In the genomic region with DNA sequence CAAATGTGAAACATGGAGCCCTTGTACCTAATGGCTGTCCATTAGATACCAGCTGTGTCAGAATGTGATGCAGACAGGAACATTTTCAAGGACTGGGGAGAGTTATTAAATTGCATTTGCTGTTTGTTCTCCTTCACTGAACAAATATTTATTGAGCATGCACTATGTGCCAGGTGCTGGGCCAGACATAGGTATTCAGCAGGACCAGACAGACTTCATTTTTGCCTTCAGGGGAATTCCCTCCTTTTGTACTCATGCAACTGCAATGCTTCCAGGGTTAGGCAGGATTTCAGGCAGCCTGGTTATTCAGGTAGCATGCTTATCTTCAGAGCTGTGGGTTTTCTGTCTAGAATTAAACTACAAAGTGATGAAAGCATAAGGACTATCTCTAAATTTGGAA, we compare ENCODE assay signal across 21 cellular contexts.
DNase-seq lines count a peak whose midpoint lies in the region; FAIRE-seq and TF ChIP-seq lines count a peak whose summit lies in the region.
"Had no signal": no experiment of that assay in that cellular context is flagged by ENCODE, and none has a peak within 500 bp of the region (broad histone marks: within the 10 kb centered on the region; RNA-seq: fewer than 3 reads in every experiment).

No MANE protein-coding gene starts in this region.

- peak overlapping the region; percentile 83 for H3K27ac Mint-ChIP-seq in Caco-2 (ENCODE audit: unreplicated experiment)
- H3K27ac Mint-ChIP-seq: activated naive CD8-positive, alpha-beta T cell treated with anti-CD3 and anti-CD28 coated beads, Interleukin-2, amount 50 U/mL, for 24 hours; CD4-positive, alpha-beta memory T cell; HFFc6 had no signal

- no peak overlapping the region for H3K9ac ChIP-seq in liver (ENCODE audit: low read depth in 1 of 2, low read length in 2 of 2)

- CTCF ChIA-PET in Caco-2 (lab: Charles Lee) = interaction anchor here (0.6 to 1.9 kb wide), 4 partner anchors 11 to 116 kb away, joined by 3 to 17 read pairs (median 4); no protein-coding TSS in a partner anchor

- peaks cover 80% of the 10 kb centered on the region for H3K4me1 ChIP-seq in Caco-2
- H3K4me1 ChIP-seq in liver (ENCODE audit: control insufficient read depth in 4 of 4, insufficient read depth in 4 of 4, low read length in 3 of 4) = peaks cover 0 to 38% (median 27%) of the 10 kb centered on the region in 4 donors

- peaks cover 58% of the 10 kb centered on the region for H3K4me1 Mint-ChIP-seq in Caco-2 (ENCODE audit: low read depth, unreplicated experiment)
- H3K4me1 Mint-ChIP-seq: activated naive CD8-positive, alpha-beta T cell treated with anti-CD3 and anti-CD28 coated beads, Interleukin-2, amount 50 U/mL, for 24 hours had no signal

- DNase-seq in Caco-2 (peak; percentile 85 to 88), NCI-H146 (lab: John Stamatoyannopoulos, UW) (peak; percentile 68), NK-92 (lab: John Stamatoyannopoulos, UW; ENCODE audit: unreplicated experiment) (no peak), cerebellar cortex (ENCODE audit: low spot score) (no peak), urothelium cell line (ENCODE audit: low spot score) (no peak), posterior cingulate gyrus (no peak)
- DNase-seq: activated CD4-positive, alpha-beta T cell treated with anti-CD3 and anti-CD28 coated beads for 48 hours; activated CD8-positive, alpha-beta memory T cell treated with anti-CD3 and anti-CD28 coated beads, Interleukin-2, amount 50 U/mL, for 4 hours; activated naive CD8-positive, alpha-beta T cell treated with anti-CD3 and anti-CD28 coated beads, Interleukin-2, amount 50 U/mL, for 24 hours; brain microvascular endothelial cell; CD4-positive, alpha-beta memory T cell; cortex of kidney; HFFc6; KBM-7; left cardiac atrium; MV-4-11; RPMI8226 had no signal

- H3K36me3 ChIP-seq in Caco-2 (ENCODE audit: control insufficient read depth, insufficient read depth, low read length) = no peaks in the 10 kb centered on the region
- H3K36me3 ChIP-seq in liver (ENCODE audit: control insufficient read depth in 4 of 4, insufficient read depth in 3 of 4, low read depth in 1 of 4, low read length in 3 of 4) = no peaks in the 10 kb centered on the region
- H3K36me3 ChIP-seq: brain microvascular endothelial cell had no signal

- H3K9me3 ChIP-seq in Caco-2 (no peaks in the 10 kb centered on the region), liver (ENCODE audit: control insufficient read depth in 4 of 4, low read length in 3 of 4) (no peaks in the 10 kb centered on the region)

- no peak overlapping the region for H3K4me3 ChIP-seq in Caco-2 (ENCODE audit: low read depth, low read length)
- H3K4me3 ChIP-seq in liver (ENCODE audit: low read depth in 1 of 3, low read length in 3 of 3) = no peak overlapping the region

- no TSS peak for BruUV-seq in Caco-2 (replicated peaks; lab: Mats Ljungman, UMichigan)

- no peak for TF ChIP-seq RAD21 in liver (IDR thresholded peaks at IDR 0.05)

- intact Hi-C loops in Caco-2 (cut with micrococcal nuclease; ENCODE audit: unreplicated experiment) = loop anchor here (1.0 to 10.0 kb wide), 5 partner anchors 18 to 928 kb away; no protein-coding TSS in a partner anchor
- intact Hi-C loops in posterior cingulate gyrus (cut with DNase I) = loop anchor here (10.0 kb wide), 1 partner anchor 1308 kb away; no protein-coding TSS in a partner anchor

- H3K4me3 Mint-ChIP-seq in Caco-2 (ENCODE audit: unreplicated experiment) = no peak overlapping the region
- H3K4me3 Mint-ChIP-seq: activated naive CD8-positive, alpha-beta T cell treated with anti-CD3 and anti-CD28 coated beads, Interleukin-2, amount 50 U/mL, for 24 hours; CD4-positive, alpha-beta memory T cell; HFFc6 had no signal

- H3K27ac ChIP-seq in VCaP (0 out of 2 replicates have a peak overlapping the region, but pooled peaks have one; percentile 15), liver (ENCODE audit: low read depth in 1 of 2, low read length in 2 of 2) (no peak overlapping the region)
- H3K27ac ChIP-seq: brain microvascular endothelial cell had no signal

- no peaks in the 10 kb centered on the region for H3K9me3 Mint-ChIP-seq in Caco-2 (ENCODE audit: unreplicated experiment)
- H3K9me3 Mint-ChIP-seq: activated naive CD8-positive, alpha-beta T cell treated with anti-CD3 and anti-CD28 coated beads, Interleukin-2, amount 50 U/mL, for 24 hours; CD4-positive, alpha-beta memory T cell; HFFc6 had no signal

- TF ChIP-seq CTCF in Caco-2 (IDR thresholded peaks at IDR 0.05; ENCODE audit: insufficient read depth in 1 of 2, low read depth in 1 of 2, low read length in 1 of 2, severe bottlenecking in 1 of 2, unreplicated experiment in 1 of 2) (no peak), VCaP (conservative IDR thresholded peaks at IDR 0.05) (no peak), liver (IDR thresholded peaks at IDR 0.05; ENCODE audit: low read depth, low read length, missing input control) (no peak)

- no peaks in the 10 kb centered on the region for H3K27me3 Mint-ChIP-seq in Caco-2 (ENCODE audit: insufficient read depth, unreplicated experiment)

- POLR2A ChIA-PET in Caco-2 (lab: Charles Lee) = interaction anchor here (1.1 kb wide), 1 partner anchor 133 kb away, joined by 3 read pairs; no protein-coding TSS in a partner anchor

- no peak for FAIRE-seq in urothelium cell line (lab: Jason Lieb, UNC)
- FAIRE-seq: endothelial cell of umbilical vein, frontal cortex had no signal

- H3K27me3 ChIP-seq in Caco-2 (replicated peaks; ENCODE audit: control insufficient read depth, insufficient read depth, low read length) (no peaks in the 10 kb centered on the region), liver (ENCODE audit: control insufficient read depth in 4 of 4, insufficient read depth in 4 of 4, low read length in 3 of 4) (no peaks in the 10 kb centered on the region)

- peaks cover 6% of the 10 kb centered on the region for H3K36me3 Mint-ChIP-seq in Caco-2 (ENCODE audit: insufficient read depth, unreplicated experiment)
- H3K36me3 Mint-ChIP-seq: CD4-positive, alpha-beta memory T cell had no signal

TF ChIP-seq in liver, 16 proteins besides CTCF, POLR2A, EP300 and RAD21:
- TF ChIP-seq YY1 (IDR thresholded peaks at IDR 0.05) (peak; percentile 35), FOXA1 (IDR thresholded peaks at IDR 0.05) (no peak), SP1 (IDR thresholded peaks at IDR 0.05) (peak; percentile 11), RXRA (IDR thresholded peaks at IDR 0.05) (no peak), TAF1 (conservative IDR thresholded peaks at IDR 0.05) (no peak), REST (IDR thresholded peaks at IDR 0.05) (no peak), FOXA2 (IDR thresholded peaks at IDR 0.05) (no peak), NR2F2 (IDR thresholded peaks at IDR 0.05) (no peak)
- TF ChIP-seq, protein P1, sequence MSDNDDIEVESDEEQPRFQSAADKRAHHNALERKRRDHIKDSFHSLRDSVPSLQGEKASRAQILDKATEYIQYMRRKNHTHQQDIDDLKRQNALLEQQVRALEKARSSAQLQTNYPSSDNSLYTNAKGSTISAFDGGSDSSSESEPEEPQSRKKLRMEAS (IDR thresholded peaks at IDR 0.05) = no peak
TF ChIP-seq in liver: peak in this region for 2.

Comparison
In these comparisons a context has a peak if more than half of its experiments do, and no peak if none do; other contexts are left out.
1. DNase-seq: peak in Caco-2 (2 of 2) and NCI-H146 (single experiment); none in NK-92 (single experiment), cerebellar cortex (single experiment), urothelium cell line (single experiment) and posterior cingulate gyrus (0 of 10).